ENCODE assay signal across 18 cellular contexts in the genomic region with DNA sequence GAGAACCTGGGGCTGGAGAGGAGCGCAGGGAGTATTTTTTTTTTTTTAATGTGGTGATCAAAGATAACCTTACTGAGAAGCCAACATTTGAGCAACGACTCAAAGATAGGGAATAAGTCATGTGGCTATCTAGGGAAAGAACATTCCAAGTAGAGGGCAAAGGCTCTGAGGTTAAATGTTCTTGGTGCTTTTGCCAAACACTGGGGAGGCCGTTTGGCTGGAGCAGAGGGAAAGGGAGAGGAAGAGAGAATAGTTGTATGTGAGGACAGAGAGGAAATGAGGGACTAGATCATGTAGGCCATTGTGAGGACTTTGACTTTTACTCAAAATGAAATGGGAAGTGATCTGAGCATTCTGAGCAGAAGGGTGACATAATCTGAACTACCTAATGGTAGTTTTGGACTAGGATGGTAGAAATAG. TPM values are rescaled to one million over a fixed set of nuclear protein-coding genes. Genes with fewer than 3 reads are reported as not detected.
DNase-seq lines count a peak whose midpoint lies in the region; ATAC-seq, FAIRE-seq and TF ChIP-seq lines count a peak whose summit lies in the region.
"Had no signal": no experiment of that assay in that cellular context is flagged by ENCODE, and none has a peak within 500 bp of the region (broad histone marks: within the 10 kb centered on the region; RNA-seq: fewer than 3 reads in every experiment).

No MANE protein-coding gene starts in this region.

- H3K36me3 ChIP-seq in ascending aorta: no peaks in the 10 kb centered on the region
- no peaks in the 10 kb centered on the region for H3K36me3 ChIP-seq in kidney (ENCODE audit: control insufficient read depth in 1 of 2, insufficient read depth in 2 of 2, low read length in 2 of 2)
- H3K36me3 ChIP-seq in stomach: no peaks in the 10 kb centered on the region
- H3K36me3 ChIP-seq in BE2C: no peaks in the 10 kb centered on the region

- no peak for ATAC-seq in GM21381 (IDR thresholded peaks at IDR 0.05; ENCODE audit: unreplicated experiment)
- ATAC-seq in GM21723 (IDR thresholded peaks at IDR 0.05; ENCODE audit: unreplicated experiment): no peak

- H3K9ac ChIP-seq in kidney (ENCODE audit: low read length in 2 of 2): no peak overlapping the region

- peak overlapping the region; percentile 37 to 55 for H3K27ac ChIP-seq in ascending aorta
- H3K27ac ChIP-seq in kidney (ENCODE audit: low read depth in 2 of 2, low read length in 2 of 2): peak overlapping the region; percentile 5 to 57
- H3K27ac ChIP-seq in stomach: peak overlapping the region in 4 of 5 donors; percentile 32 to 54 (median 45)

- H3K4me3 ChIP-seq in ascending aorta (no peak overlapping the region), kidney (ENCODE audit: low read length in 2 of 2) (no peak overlapping the region), stomach (no peak overlapping the region), BE2C (ENCODE audit: low read depth, low read length) (no peak overlapping the region)

- TF ChIP-seq CTCF in ascending aorta (IDR thresholded peaks at IDR 0.05) (no peak), kidney (IDR thresholded peaks at IDR 0.05; ENCODE audit: borderline replicate concordance, extremely low read depth, insufficient read depth) (no peak), stomach (IDR thresholded peaks at IDR 0.05) (no peak), BE2C (IDR thresholded peaks at IDR 0.05; ENCODE audit: low read depth, low read length) (no peak)

- H3K9me3 ChIP-seq in ascending aorta (no peaks in the 10 kb centered on the region), kidney (ENCODE audit: control insufficient read depth in 1 of 2, low read length in 2 of 2) (no peaks in the 10 kb centered on the region), stomach (no peaks in the 10 kb centered on the region), BE2C (no peaks in the 10 kb centered on the region)

- TF ChIP-seq EP300 in stomach (IDR thresholded peaks at IDR 0.05): no peak

- WGBS in stomach, 5 donors: 19 to 39% (median 22%) methylated on average over 3 of the region's 3 CpGs

- H3K27me3 ChIP-seq in ascending aorta: no peaks in the 10 kb centered on the region
- H3K27me3 ChIP-seq in stomach: no peaks in the 10 kb centered on the region
- H3K27me3 ChIP-seq in BE2C: no peaks in the 10 kb centered on the region

- DNase-seq in SIG-M5 treated with dmso at 0.1 percent for 504 hours (lab: John Stamatoyannopoulos, UW; ENCODE audit: unreplicated experiment) (peak; percentile 33), SIG-M5 (lab: John Stamatoyannopoulos, UW) (no peak), ascending aorta (ENCODE audit: low spot score in 2 of 2) (no peak), kidney (no peak), stomach (peak; percentile 41), BE2C (no peak)
- DNase-seq: activated CD4-positive, alpha-beta T cell treated with anti-CD3 and anti-CD28 coated beads for 4 hours; CD4-positive, alpha-beta T cell; EL; NCI-H187 treated with DMSO at 0.1 percent for 48 hours; RPMI8226; substantia nigra had no signal

- no peak for FAIRE-seq in kidney (lab: Jason Lieb, UNC)
- FAIRE-seq: bronchial epithelial cell, GM12892 had no signal

- intact Hi-C loops in ascending aorta (cut with DNase I): no loop called here
- intact Hi-C loops in kidney (cut with DNase I): no loop called here
- intact Hi-C loops in stomach (cut with DNase I; ENCODE audit: low total_unique reads): no loop called here

- TF ChIP-seq POLR2A in stomach (IDR thresholded peaks at IDR 0.05): no peak

- peaks cover 6 to 32% of the 10 kb centered on the region in 2 donors for H3K4me1 ChIP-seq in ascending aorta
- H3K4me1 ChIP-seq in kidney (ENCODE audit: control insufficient read depth in 1 of 2, insufficient read depth in 1 of 2, low read depth in 1 of 2, low read length in 2 of 2): peaks cover 12 to 25% of the 10 kb centered on the region in 2 donors
- peaks cover 26 to 62% (median 47%) of the 10 kb centered on the region in 4 donors for H3K4me1 ChIP-seq in stomach
- H3K4me1 ChIP-seq in BE2C: peaks cover 12% of the 10 kb centered on the region

RNA-seq across cellular contexts. Expression of gene ACSS2, which starts 27.8 kb away (rescaled TPM):
- total RNA-seq in ascending aorta (156 TPM), kidney (53.1 TPM), stomach (1,000 to 10,000 TPM in 1 of 5 donors, 100 to 1,000 TPM in 3, 10 to 100 TPM in 1; 98.8 to 1,709 (median 162) TPM)
- polyA plus RNA-seq in kidney (ENCODE audit: insufficient read depth, low read depth, low replicate concordance) (98.9 TPM), stomach (100 to 1,000 TPM in 1 of 3 donors, 10 to 100 TPM in 2; 59.0 to 120 (median 68.5) TPM)
- 10.3 TPM for polyA plus RNA-seq in BE2C (2012; ENCODE audit: insufficient read depth, insufficient read length, low read depth)

RNA-seq across cellular contexts. Expression of gene GGT7, which starts 31.6 kb away (rescaled TPM):
- total RNA-seq in ascending aorta: 25.5 TPM
- total RNA-seq in kidney: 27.0 TPM
- 24.3 TPM for polyA plus RNA-seq in kidney (ENCODE audit: insufficient read depth, low read depth, low replicate concordance)
- total RNA-seq in stomach: 10 to 100 TPM; 10.5 to 29.0 (median 19.2) TPM
- polyA plus RNA-seq in stomach: 10 to 100 TPM in 1 of 3 donors, 1 to 10 TPM in 2; 4.1 to 12.8 (median 8.4) TPM
- 37.3 TPM for polyA plus RNA-seq in BE2C (2012; ENCODE audit: insufficient read depth, insufficient read length, low read depth)

RNA-seq across cellular contexts. Expression of gene GSS, which starts 51.4 kb away (rescaled TPM):
- total RNA-seq in ascending aorta (40.7 TPM), kidney (54.9 TPM), stomach (100 to 1,000 TPM in 1 of 5 donors, 10 to 100 TPM in 4; 18.1 to 199 (median 54.6) TPM)
- polyA plus RNA-seq in kidney (ENCODE audit: insufficient read depth, low read depth, low replicate concordance) (71.5 TPM), stomach (10 to 100 TPM; 41.5 to 45.8 (median 41.6) TPM)
- polyA plus RNA-seq in BE2C (2012; ENCODE audit: insufficient read depth, insufficient read length, low read depth): 86.1 TPM

RNA-seq across cellular contexts. Expression of gene MYH7B, which starts 51.5 kb away (rescaled TPM):
- total RNA-seq in ascending aorta: 4.7 TPM
- total RNA-seq in kidney: 0.76 TPM
- polyA plus RNA-seq in kidney (ENCODE audit: insufficient read depth, low read depth, low replicate concordance): 3.7 TPM
- total RNA-seq in stomach: 1 to 10 TPM in 1 of 5 donors, under 1 TPM in 2, not detected in 2; 0.45 to 1.5 (median 0.58) TPM
- under 1 TPM; 0.15 to 0.68 (median 0.60) TPM for polyA plus RNA-seq in stomach
- 4.6 TPM for polyA plus RNA-seq in BE2C (2012; ENCODE audit: insufficient read depth, insufficient read length, low read depth)
- total RNA-seq: A172, glomerular endothelial cell had no signal

Comparison
In these comparisons a context has a peak if more than half of its experiments do, and no peak if none do; other contexts are left out.
1. DNase-seq: peak in SIG-M5 treated with dmso at 0.1 percent for 504 hours (single experiment) and stomach (single experiment); none in SIG-M5 (single experiment), ascending aorta (0 of 2), kidney (single experiment) and BE2C (single experiment).
2. Peak in every context shown above with its lines, with median percentiles within 50 percentile points of each other: H3K27ac ChIP-seq.